Comparison of ENCODE assay signal across 9 cellular contexts in the genomic region with DNA sequence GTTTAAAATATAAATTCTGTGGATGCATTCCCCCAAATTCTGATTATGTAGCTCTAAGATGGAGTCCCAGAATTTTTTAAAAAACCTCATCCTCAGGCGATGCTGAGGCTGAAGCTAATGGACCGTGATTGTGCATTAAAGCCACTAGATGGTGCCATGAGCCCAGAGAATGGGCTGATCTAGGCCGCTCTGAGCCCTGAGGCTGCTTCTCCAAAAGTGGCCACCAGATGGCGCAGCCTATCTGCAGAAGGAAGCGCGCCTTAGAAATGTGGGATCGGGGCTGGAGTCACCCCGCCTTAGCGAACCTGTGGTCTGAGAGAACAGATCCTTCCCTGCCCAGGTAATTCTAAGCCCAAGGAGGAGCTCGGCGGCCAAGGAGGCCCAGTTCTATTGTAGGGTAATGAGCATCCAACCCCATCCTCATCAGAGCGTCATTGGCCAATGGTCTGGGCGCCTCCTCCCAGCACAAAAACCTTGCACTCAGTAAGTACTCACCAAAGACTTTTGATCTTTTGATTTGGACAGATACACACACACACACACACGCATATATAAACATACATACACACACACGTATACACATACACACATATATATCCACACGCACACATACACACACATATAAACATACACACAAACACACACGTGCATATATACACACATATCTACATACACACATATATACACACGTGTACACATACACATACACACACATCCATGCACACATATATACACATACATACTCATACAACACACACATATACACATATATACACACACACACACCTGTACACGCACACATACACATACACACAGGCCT. TPM values are rescaled to one million over a fixed set of nuclear protein-coding genes. Genes with fewer than 3 reads are reported as not detected.
DNase-seq lines count a peak whose midpoint lies in the region; ATAC-seq and TF ChIP-seq lines count a peak whose summit lies in the region.
"Had no signal": no experiment of that assay in that cellular context is flagged by ENCODE, and none has a peak within 500 bp of the region (broad histone marks: within the 10 kb centered on the region; RNA-seq: fewer than 3 reads in every experiment).

No MANE protein-coding gene starts in this region.

- H3K27ac ChIP-seq in coronary artery: no peak overlapping the region

- DNase-seq in CD1c-positive myeloid dendritic cell (ENCODE audit: extremely low spot score) (peak; percentile 95), GM19238 (ENCODE audit: insufficient read length, low spot score) (peak; percentile 73), NCI-H345 treated with DMSO at 0.1 percent for 48 hours (lab: John Stamatoyannopoulos, UW; ENCODE audit: unreplicated experiment) (peak; percentile 43), coronary artery (ENCODE audit: low spot score) (no peak), lower leg skin (ENCODE audit: low spot score in 2 of 2) (peak; percentile 90 to 97)
- peak; percentile 66 to 81 for DNase-seq in activated CD4-positive, alpha-beta T cell treated with anti-CD3 and anti-CD28 coated beads for 4 hours
- DNase-seq in stimulated activated CD4-positive, alpha-beta T cell treated with anti-CD3 and anti-CD28 coated beads, TNF-alpha, amount 100 ng/mL, for 48 hours (ENCODE audit: low read depth in 3 of 3): peak; percentile 67 to 74 (median 71)

- peak; percentile 98 for TF ChIP-seq CTCF in coronary artery (IDR thresholded peaks at IDR 0.05)
- peak; percentile 21 to 100 (median 65) for TF ChIP-seq CTCF in lower leg skin (IDR thresholded peaks at IDR 0.05)

- H3K4me3 ChIP-seq in coronary artery (no peak overlapping the region), lower leg skin (ENCODE audit: low read depth, poor library complexity, severe bottlenecking) (no peak overlapping the region)

- no peak for TF ChIP-seq POLR2A in lower leg skin (IDR thresholded peaks at IDR 0.05)

- WGBS in lower leg skin, 2 donors: 25 to 31% methylated on average over 19 of the region's 19 CpGs

- intact Hi-C loops in lower leg skin (cut with DNase I; ENCODE audit: low total_unique reads): loop anchor here (2.0 to 10.0 kb wide), 3 partner anchors 77 to 380 kb away; no protein-coding TSS in a partner anchor

- peak; percentile 94 for ATAC-seq in HG03196 (IDR thresholded peaks at IDR 0.05; ENCODE audit: unreplicated experiment)

RNA-seq across cellular contexts. Expression of a gene that starts 13.7 kb away (rescaled TPM):
- 100 to 1,000 TPM; 152 to 516 (median 223) TPM for total RNA-seq in lower leg skin
- total RNA-seq: activated CD8-positive, alpha-beta memory T cell treated with anti-CD3 and anti-CD28 coated beads for 36 hours had no signal

RNA-seq across cellular contexts. Expression of a gene that starts 43.6 kb away (rescaled TPM):
- total RNA-seq in lower leg skin: 10 to 100 TPM; 16.9 to 36.9 (median 25.4) TPM
